1 cellular context compared by ENCODE assay signal in genomic region chr10:119525116-119525515, GRCh38.
TF ChIP-seq lines count a peak whose summit lies in the region.

No MANE protein-coding gene starts in this region.

TF ChIP-seq in SK-N-SH treated with all-trans-retinoic acid at 6 μM for 48 hours, 23 proteins besides CTCF, POLR2A, EP300 and RAD21 (continued from another document):
- no peak for TF ChIP-seq TSHZ2 (CRISPR knock-in tag; IDR thresholded peaks at IDR 0.05)
